Comparison of ENCODE assay signal across 8 cellular contexts in the genomic region with DNA sequence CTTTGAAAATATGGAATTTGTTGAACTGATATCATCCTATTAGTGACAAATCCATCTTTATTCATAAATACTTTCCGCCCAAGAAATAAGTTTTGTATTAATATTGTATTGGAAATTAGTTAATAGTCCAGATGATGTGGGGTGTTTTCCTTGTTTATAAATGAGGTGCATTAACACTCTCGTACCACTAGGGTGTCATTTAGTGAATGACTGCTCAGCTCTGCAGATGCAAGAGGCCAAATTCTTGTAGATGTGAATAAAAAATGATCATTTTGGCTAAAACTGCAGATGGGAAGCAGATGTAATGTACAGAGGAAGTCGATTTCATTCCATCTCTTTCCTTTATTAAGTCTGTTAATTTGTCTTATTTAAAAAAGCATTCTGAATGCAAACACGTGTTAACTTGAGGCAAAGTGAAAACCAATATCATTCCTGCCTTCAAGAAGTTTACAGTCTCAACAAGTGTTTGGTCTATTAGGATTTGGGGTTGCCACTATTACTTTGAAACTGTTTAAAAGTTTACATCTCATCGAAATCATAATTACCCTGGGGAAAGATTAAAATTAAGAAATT.
DNase-seq lines count a peak whose midpoint lies in the region; ATAC-seq and TF ChIP-seq lines count a peak whose summit lies in the region.

No MANE protein-coding gene starts in this region.

- peaks cover 2% of the 10 kb centered on the region for H3K36me3 Mint-ChIP-seq in activated CD8-positive, alpha-beta memory T cell treated with anti-CD3 and anti-CD28 coated beads, Interleukin-2, amount 10 ng/mL, durations not matched to agents 7 days and 5 days

- WGBS in right cardiac atrium: 65% methylated on average over 5 of the region's 5 CpGs
- 64 to 67% methylated on average over 5 of the region's 5 CpGs for WGBS in upper lobe of left lung, 2 donors

- H3K36me3 ChIP-seq in cardiac muscle cell: no peaks in the 10 kb centered on the region
- no peaks in the 10 kb centered on the region for H3K36me3 ChIP-seq in fibroblast of lung (ENCODE audit: control insufficient read depth, insufficient read depth, low read length)
- H3K36me3 ChIP-seq in upper lobe of left lung: no peaks in the 10 kb centered on the region

- H3K4me3 ChIP-seq in cardiac muscle cell (no peak overlapping the region), right cardiac atrium (ENCODE audit: low read length) (no peak overlapping the region), NB4 (ENCODE audit: low read depth, low read length) (no peak overlapping the region), fibroblast of lung (replicated peaks in 1 of 4; ENCODE audit: control extremely low read depth in 1 of 4, insufficient read depth in 1 of 4, low read depth in 3 of 4, low read length in 4 of 4) (no peak overlapping the region), upper lobe of left lung (no peak overlapping the region)

- no peak for TF ChIP-seq POLR2A in NB4 (IDR thresholded peaks at IDR 0.05; ENCODE audit: extremely low read depth, insufficient read length)
- no peak for TF ChIP-seq POLR2A in upper lobe of left lung (IDR thresholded peaks at IDR 0.05)

- no peak overlapping the region for H2AFZ ChIP-seq in fibroblast of lung (ENCODE audit: low read length)

- H3K27ac Mint-ChIP-seq in activated CD8-positive, alpha-beta memory T cell treated with anti-CD3 and anti-CD28 coated beads, Interleukin-2, amount 10 ng/mL, durations not matched to agents 7 days and 5 days: no peak overlapping the region

- H3K27ac ChIP-seq in cardiac muscle cell: no peak overlapping the region
- no peak overlapping the region for H3K27ac ChIP-seq in right cardiac atrium (ENCODE audit: low read length)
- H3K27ac ChIP-seq in fibroblast of lung (ENCODE audit: insufficient read depth, low read length): no peak overlapping the region
- H3K27ac ChIP-seq in upper lobe of left lung: no peak overlapping the region

- H3K4me1 ChIP-seq in cardiac muscle cell (ENCODE audit: low read depth) (no peaks in the 10 kb centered on the region), right cardiac atrium (ENCODE audit: control insufficient read depth, insufficient read depth, low read length) (no peaks in the 10 kb centered on the region), fibroblast of lung (ENCODE audit: control insufficient read depth, extremely low read depth, insufficient read depth, low read length) (peaks cover 3% of the 10 kb centered on the region), upper lobe of left lung (peaks cover 17 to 24% (median 19%) of the 10 kb centered on the region in 4 donors)

- H3K27me3 ChIP-seq in cardiac muscle cell (peaks cover 14% of the 10 kb centered on the region), right cardiac atrium (ENCODE audit: control insufficient read depth, insufficient read depth) (no peaks in the 10 kb centered on the region), fibroblast of lung (ENCODE audit: control insufficient read depth, insufficient read depth, low read length) (peaks cover 5% of the 10 kb centered on the region), upper lobe of left lung (peaks cover 0 to 18% (median 11%) of the 10 kb centered on the region in 4 donors)

- H3K4me2 ChIP-seq in fibroblast of lung (ENCODE audit: extremely low read depth, insufficient read depth, low read length): no peak overlapping the region

- H3K9me3 Mint-ChIP-seq in activated CD8-positive, alpha-beta memory T cell treated with anti-CD3 and anti-CD28 coated beads, Interleukin-2, amount 10 ng/mL, durations not matched to agents 7 days and 5 days (ENCODE audit: low read depth): no peaks in the 10 kb centered on the region

- H3K9me3 ChIP-seq in cardiac muscle cell (ENCODE audit: low read depth): no peaks in the 10 kb centered on the region
- H3K9me3 ChIP-seq in right cardiac atrium (ENCODE audit: control insufficient read depth, low read length): no peaks in the 10 kb centered on the region
- no peaks in the 10 kb centered on the region for H3K9me3 ChIP-seq in fibroblast of lung (ENCODE audit: control insufficient read depth, insufficient read depth, low read depth, low read length)
- no peaks in the 10 kb centered on the region for H3K9me3 ChIP-seq in upper lobe of left lung

- ATAC-seq in right cardiac atrium (no peak), upper lobe of left lung (ENCODE audit: low FRiP score in 2 of 2) (no peak), GM18907 (IDR thresholded peaks at IDR 0.05; ENCODE audit: unreplicated experiment) (no peak)
- ATAC-seq in activated CD8-positive, alpha-beta memory T cell treated with anti-CD3 and anti-CD28 coated beads, Interleukin-2, amount 10 ng/mL, durations not matched to agents 7 days and 5 days: no peak

- intact Hi-C loops in right cardiac atrium (cut with DNase I): no loop called here

- no peak overlapping the region for H3K4me3 Mint-ChIP-seq in activated CD8-positive, alpha-beta memory T cell treated with anti-CD3 and anti-CD28 coated beads, Interleukin-2, amount 10 ng/mL, durations not matched to agents 7 days and 5 days

- TF ChIP-seq EP300 in upper lobe of left lung (IDR thresholded peaks at IDR 0.05): no peak

- peaks cover 66% of the 10 kb centered on the region for H3K27me3 Mint-ChIP-seq in activated CD8-positive, alpha-beta memory T cell treated with anti-CD3 and anti-CD28 coated beads, Interleukin-2, amount 10 ng/mL, durations not matched to agents 7 days and 5 days

- CTCF ChIA-PET in activated CD8-positive, alpha-beta memory T cell treated with anti-CD3 and anti-CD28 coated beads, Interleukin-2, amount 10 ng/mL, durations not matched to agents 7 days and 5 days (lab: Charles Lee): interaction anchor here (0.6 to 1.3 kb wide), 4 partner anchors 9 to 1222 kb away, joined by 3 to 5 read pairs (median 4); no protein-coding TSS in a partner anchor

- H3K9ac ChIP-seq in fibroblast of lung (ENCODE audit: insufficient read depth, low read length): no peak overlapping the region

- H3K79me2 ChIP-seq in fibroblast of lung (ENCODE audit: control insufficient read depth, insufficient read depth, low read length): no peaks in the 10 kb centered on the region

- H3K4me1 Mint-ChIP-seq in activated CD8-positive, alpha-beta memory T cell treated with anti-CD3 and anti-CD28 coated beads, Interleukin-2, amount 10 ng/mL, durations not matched to agents 7 days and 5 days: peaks cover 13% of the 10 kb centered on the region

- TF ChIP-seq CTCF in cardiac muscle cell (IDR thresholded peaks at IDR 0.05; ENCODE audit: low read depth, low read length) (peak; percentile 63), NB4 (IDR thresholded peaks at IDR 0.05; ENCODE audit: low read depth, low read length) (peak; percentile 52), fibroblast of lung (conservative IDR thresholded peaks at IDR 0.05 in 1 of 2, IDR thresholded peaks at IDR 0.05 in 1 of 2; ENCODE audit: low read depth in 1 of 2, low read length in 2 of 2) (peak; percentile 32 to 67), upper lobe of left lung (IDR thresholded peaks at IDR 0.05) (peak in 4 of 6 experiments; percentile 20 to 66 (median 36))

- H4K20me1 ChIP-seq in fibroblast of lung (ENCODE audit: control insufficient read depth, extremely low read depth, insufficient read depth, low read length): no peaks in the 10 kb centered on the region

- peak; percentile 15 to 46 for DNase-seq in cardiac muscle cell (ENCODE audit: low read depth in 1 of 2, low spot score in 1 of 2)
- DNase-seq in right cardiac atrium: no peak
- DNase-seq in NB4 (ENCODE audit: low read depth): peak; percentile 27
- peak; percentile 24 to 38 for DNase-seq in fibroblast of lung (ENCODE audit: low read depth in 2 of 2)
- no peak for DNase-seq in upper lobe of left lung
- DNase-seq in activated CD8-positive, alpha-beta memory T cell treated with anti-CD3 and anti-CD28 coated beads, Interleukin-2, amount 10 ng/mL, durations not matched to agents 7 days and 5 days: no peak
- no peak for DNase-seq in stimulated activated naive CD4-positive, alpha-beta T cell (lab: John Stamatoyannopoulos, UW)

Comparison
In these comparisons a context has a peak if more than half of its experiments do, and no peak if none do; other contexts are left out.
1. DNase-seq: peak in cardiac muscle cell (2 of 2), NB4 (single experiment) and fibroblast of lung (2 of 2); none in right cardiac atrium (0 of 3), upper lobe of left lung (0 of 2), activated CD8-positive, alpha-beta memory T cell treated with anti-CD3 and anti-CD28 coated beads, Interleukin-2, amount 10 ng/mL, durations not matched to agents 7 days and 5 days (single experiment) and stimulated activated naive CD4-positive, alpha-beta T cell (0 of 6).
2. Peak in every context shown above with its lines, with median percentiles within 50 percentile points of each other: CTCF ChIP-seq.